9 cellular contexts compared by ENCODE assay signal in the genomic region with DNA sequence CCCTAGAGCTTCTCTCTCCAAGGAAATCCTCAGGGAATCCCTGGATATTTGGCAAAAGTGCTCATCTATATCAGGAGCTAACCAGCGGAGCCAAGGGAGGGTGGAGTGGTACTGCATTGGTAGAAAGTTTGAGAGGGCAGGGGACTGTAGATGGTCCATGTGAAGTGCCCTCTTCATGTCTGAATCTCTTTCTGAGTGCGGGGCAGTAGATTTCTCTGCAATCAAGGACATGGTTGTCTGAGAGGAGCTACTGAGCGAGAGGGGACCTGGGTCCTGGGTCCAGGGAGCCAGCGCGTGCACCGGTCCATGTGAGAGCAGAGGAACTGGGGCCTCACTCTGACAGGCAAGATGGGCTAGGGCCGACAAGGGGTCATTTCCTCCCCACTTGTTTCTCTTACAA. TPM values are rescaled to one million over a fixed set of nuclear protein-coding genes. Genes with fewer than 3 reads are reported as not detected.
A peak's percentile ranks its signal among the peaks of the same experiment; 100 is the strongest.
DNase-seq lines count a peak whose midpoint lies in the region; ATAC-seq and TF ChIP-seq lines count a peak whose summit lies in the region.
"Had no signal": no experiment of that assay in that cellular context is flagged by ENCODE, and none has a peak within 500 bp of the region (broad histone marks: within the 10 kb centered on the region; RNA-seq: fewer than 3 reads in every experiment).

No MANE protein-coding gene starts in this region.

- peaks cover 41% of the 10 kb centered on the region for H3K4me1 Mint-ChIP-seq in activated CD4-positive, alpha-beta T cell treated with anti-CD3 and anti-CD28 coated beads, Interleukin-2, amount 10 ng/mL, durations not matched to agents 7 days and 5 days

- H3K4me3 Mint-ChIP-seq in activated CD4-positive, alpha-beta T cell treated with anti-CD3 and anti-CD28 coated beads, Interleukin-2, amount 10 ng/mL, durations not matched to agents 7 days and 5 days: peak overlapping the region; percentile 81

- TF ChIP-seq CTCF in lung (IDR thresholded peaks at IDR 0.05; ENCODE audit: control extremely low read depth, extremely low read depth) (no peak), transverse colon (IDR thresholded peaks at IDR 0.05) (no peak)

- peak overlapping the region; percentile 82 for H3K27ac Mint-ChIP-seq in activated CD4-positive, alpha-beta T cell treated with anti-CD3 and anti-CD28 coated beads, Interleukin-2, amount 10 ng/mL, durations not matched to agents 7 days and 5 days

- 61 to 66% methylated on average over 7 of the region's 7 CpGs for WGBS in lung, 2 donors
- 72 to 76% methylated on average over 5 to 6 of the region's 7 CpGs for WGBS in transverse colon (ENCODE audit: low coverage in 1 of 2), 2 donors

- no peak for TF ChIP-seq EP300 in transverse colon (IDR thresholded peaks at IDR 0.05; ENCODE audit: low read depth)

- intact Hi-C loops in transverse colon (cut with DNase I; ENCODE audit: low total_unique reads): loop anchor here (5.0 kb wide), 1 partner anchor 39 kb away; no protein-coding TSS in a partner anchor

- peaks cover 0 to 14% of the 10 kb centered on the region in 2 donors for H3K4me1 ChIP-seq in lung (ENCODE audit: control insufficient read depth in 2 of 2, insufficient read depth in 2 of 2, low read length in 2 of 2)
- H3K4me1 ChIP-seq in transverse colon: peaks cover 10 to 43% (median 29%) of the 10 kb centered on the region in 4 donors

- no peak for TF ChIP-seq POLR2A in transverse colon (IDR thresholded peaks at IDR 0.05)

- H3K27me3 ChIP-seq in lung (ENCODE audit: control insufficient read depth, insufficient read depth) (no peaks in the 10 kb centered on the region), transverse colon (no peaks in the 10 kb centered on the region)

- no peak for DNase-seq in activated CD4-positive, alpha-beta T cell treated with anti-CD3 and anti-CD28 coated beads, Interleukin-2, amount 10 ng/mL, durations not matched to agents 7 days and 5 days
- no peak for DNase-seq in activated CD4-positive, alpha-beta T cell treated with anti-CD3 and anti-CD28 coated beads for 1 hour
- DNase-seq in astrocyte of the hippocampus (ENCODE audit: low read depth, low spot score): peak; percentile 44
- no peak for DNase-seq in lung (ENCODE audit: low spot score)
- DNase-seq in transverse colon: no peak
- no peak for DNase-seq in mesenteric fat pad (ENCODE audit: low spot score)
- no peak for DNase-seq in cerebellum (ENCODE audit: low spot score)
- DNase-seq in NCI-H748 (lab: John Stamatoyannopoulos, UW; ENCODE audit: unreplicated experiment): no peak

- H3K9me3 ChIP-seq in lung (ENCODE audit: control insufficient read depth in 2 of 2, insufficient read depth in 1 of 2, low read length in 1 of 2) (no peaks in the 10 kb centered on the region), transverse colon (no peaks in the 10 kb centered on the region)

- no peaks in the 10 kb centered on the region for H3K36me3 Mint-ChIP-seq in activated CD4-positive, alpha-beta T cell treated with anti-CD3 and anti-CD28 coated beads, Interleukin-2, amount 10 ng/mL, durations not matched to agents 7 days and 5 days (ENCODE audit: low read depth)

- H3K4me3 ChIP-seq in lung: no peak overlapping the region
- peak overlapping the region in 2 of 4 donors; percentile 68 to 75 for H3K4me3 ChIP-seq in transverse colon

- H3K27me3 Mint-ChIP-seq in activated CD4-positive, alpha-beta T cell treated with anti-CD3 and anti-CD28 coated beads, Interleukin-2, amount 10 ng/mL, durations not matched to agents 7 days and 5 days: no peaks in the 10 kb centered on the region

- CTCF ChIA-PET in activated CD4-positive, alpha-beta T cell treated with anti-CD3 and anti-CD28 coated beads, Interleukin-2, amount 10 ng/mL, durations not matched to agents 7 days and 5 days (lab: Charles Lee): interaction anchor here (0.9 to 2.4 kb wide), 5 partner anchors 11 to 77 kb away, joined by 3 to 10 read pairs (median 5); no protein-coding TSS in a partner anchor

- POLR2A ChIA-PET in activated CD4-positive, alpha-beta T cell treated with anti-CD3 and anti-CD28 coated beads, Interleukin-2, amount 10 ng/mL, durations not matched to agents 7 days and 5 days (lab: Charles Lee): no interaction called here

- no peak for ATAC-seq in lung (ENCODE audit: insufficient read depth, low FRiP score)

- no peaks in the 10 kb centered on the region for H3K9me3 Mint-ChIP-seq in activated CD4-positive, alpha-beta T cell treated with anti-CD3 and anti-CD28 coated beads, Interleukin-2, amount 10 ng/mL, durations not matched to agents 7 days and 5 days

- in situ Hi-C loops in transverse colon (cut with MboI; ENCODE audit: low pct_ligation_motif_present in 1 of 4, low pct_unique_long_range_greater_than_20kb in 1 of 4, low sequenced_read_pairs in 3 of 4): loop anchor here in 1 of 4 donors (10.0 kb wide), 2 partner anchors 47 to 137 kb away; a partner anchor contains a TSS

- H3K27ac ChIP-seq in lung (ENCODE audit: low read depth in 1 of 2, low read length in 1 of 2) (peak overlapping the region; percentile 62 to 81), transverse colon (peak overlapping the region; percentile 78 to 90 (median 83))

- H3K36me3 ChIP-seq in lung (ENCODE audit: control insufficient read depth in 2 of 2, insufficient read depth in 2 of 2, low read length in 2 of 2) (no peaks in the 10 kb centered on the region), transverse colon (no peaks in the 10 kb centered on the region)

RNA-seq across cellular contexts. Expression of a gene that starts 0.7 kb away (rescaled TPM):
- 1 to 10 TPM; 3.1 to 4.1 TPM for total RNA-seq in activated CD4-positive, alpha-beta T cell treated with anti-CD3 and anti-CD28 coated beads, Interleukin-2, amount 10 ng/mL, durations not matched to agents 7 days and 5 days
- total RNA-seq in lung (10 to 100 TPM; 17.2 to 32.1 TPM), transverse colon (100 to 1,000 TPM in 1 of 4 donors, 10 to 100 TPM in 3; 21.8 to 115 (median 35.0) TPM), mesenteric fat pad (48.8 TPM), cerebellum (45.7 TPM)
- polyA plus RNA-seq in lung: 1 to 10 TPM; 3.1 to 3.9 TPM

RNA-seq across cellular contexts. Expression of a gene that starts 19.1 kb away (rescaled TPM):
- under 1 TPM in 1 of 2 experiments, not detected in 1; 0.27 TPM for total RNA-seq in activated CD4-positive, alpha-beta T cell treated with anti-CD3 and anti-CD28 coated beads, Interleukin-2, amount 10 ng/mL, durations not matched to agents 7 days and 5 days
- total RNA-seq in lung (10 to 100 TPM; 11.1 to 16.0 TPM), transverse colon (10 to 100 TPM in 1 of 4 donors, 1 to 10 TPM in 2, not detected in 1; 3.0 to 11.1 (median 9.1) TPM), mesenteric fat pad (3.1 TPM), cerebellum (not detected)
- 10 to 100 TPM; 14.6 to 20.4 TPM for polyA plus RNA-seq in lung
- total RNA-seq: HT1080 had no signal

RNA-seq across cellular contexts. Expression of a gene that starts 25.3 kb away (rescaled TPM):
- total RNA-seq in activated CD4-positive, alpha-beta T cell treated with anti-CD3 and anti-CD28 coated beads, Interleukin-2, amount 10 ng/mL, durations not matched to agents 7 days and 5 days: not detected
- total RNA-seq in lung (1 to 10 TPM in 1 of 2 donors, under 1 TPM in 1; 0.65 to 4.8 TPM), transverse colon (1 to 10 TPM in 1 of 4 donors, not detected in 3; 1.3 TPM), mesenteric fat pad (17.1 TPM), cerebellum (0.27 TPM)
- 1 to 10 TPM; 2.9 to 5.4 TPM for polyA plus RNA-seq in lung
- total RNA-seq: HT1080 had no signal

RNA-seq across cellular contexts. Expression of a gene that starts 26.3 kb away (rescaled TPM):
- not detected for total RNA-seq in activated CD4-positive, alpha-beta T cell treated with anti-CD3 and anti-CD28 coated beads, Interleukin-2, amount 10 ng/mL, durations not matched to agents 7 days and 5 days
- total RNA-seq in lung (10 to 100 TPM; 12.0 to 60.8 TPM), transverse colon (100 to 1,000 TPM in 1 of 4 donors, 10 to 100 TPM in 3; 38.0 to 112 (median 68.2) TPM), mesenteric fat pad (2,279 TPM), cerebellum (6.0 TPM)
- 10 to 100 TPM; 60.8 to 73.0 TPM for polyA plus RNA-seq in lung
- total RNA-seq: HT1080 had no signal

RNA-seq across cellular contexts. Expression of a gene that starts 58.5 kb away (rescaled TPM):
- total RNA-seq in activated CD4-positive, alpha-beta T cell treated with anti-CD3 and anti-CD28 coated beads, Interleukin-2, amount 10 ng/mL, durations not matched to agents 7 days and 5 days: 10 to 100 TPM; 18.3 to 26.5 TPM
- total RNA-seq in lung (10 to 100 TPM; 17.5 to 27.4 TPM), transverse colon (10 to 100 TPM in 2 of 4 donors, under 1 TPM in 1, not detected in 1; 0.20 to 19.8 (median 18.8) TPM), mesenteric fat pad (11.9 TPM), cerebellum (13.2 TPM)
- polyA plus RNA-seq in lung: 10 to 100 TPM; 15.2 to 49.0 TPM
